Comparison of ENCODE assay signal across 10 cellular contexts in the genomic region with DNA sequence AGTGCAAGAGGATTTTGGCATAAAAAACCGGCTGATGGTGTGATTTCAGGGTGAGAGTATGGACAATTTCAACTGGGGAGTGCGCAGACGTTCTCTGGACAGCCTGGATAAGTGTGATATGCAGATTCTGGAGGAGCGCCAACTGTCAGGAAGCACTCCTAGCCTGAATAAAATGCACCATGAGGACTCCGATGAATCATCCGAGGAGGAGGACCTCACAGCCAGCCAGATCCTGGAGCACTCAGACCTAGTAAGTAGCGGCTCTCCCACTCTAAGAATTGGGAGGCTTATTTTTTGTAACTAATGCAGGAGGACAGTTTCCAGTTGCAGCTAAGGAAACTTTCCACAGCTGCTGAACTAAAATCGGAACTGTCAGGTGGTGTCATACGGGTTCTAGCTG. TPM values are rescaled to one million over a fixed set of nuclear protein-coding genes. Genes with fewer than 3 reads are reported as not detected.
DNase-seq lines count a peak whose midpoint lies in the region; ATAC-seq, FAIRE-seq and TF ChIP-seq lines count a peak whose summit lies in the region.
"Had no signal": no experiment of that assay in that cellular context is flagged by ENCODE, and none has a peak within 500 bp of the region (broad histone marks: within the 10 kb centered on the region; RNA-seq: fewer than 3 reads in every experiment).

No MANE protein-coding gene starts in this region.

- no peaks in the 10 kb centered on the region for H3K4me1 Mint-ChIP-seq in CD4-positive, alpha-beta memory T cell

- POLR2A ChIA-PET in CD4-positive, alpha-beta memory T cell (lab: Charles Lee; ENCODE audit: partially characterized antibody) = no interaction called here

- H3K4me1 ChIP-seq in lower lobe of right lung = peaks cover 45% of the 10 kb centered on the region
- H3K4me1 ChIP-seq in CD4-positive, alpha-beta memory T cell (ENCODE audit: insufficient read depth, low read length) = no peaks in the 10 kb centered on the region

- H3K4me3 ChIP-seq in lower lobe of right lung = peak overlapping the region; percentile 25
- no peak overlapping the region for H3K4me3 ChIP-seq in CD4-positive, alpha-beta memory T cell (ENCODE audit: low read length in 2 of 2)

- TF ChIP-seq CTCF in lower lobe of right lung (IDR thresholded peaks at IDR 0.05) = no peak

- H3K27me3 Mint-ChIP-seq in CD4-positive, alpha-beta memory T cell = no peaks in the 10 kb centered on the region

- H3K4me3 Mint-ChIP-seq in CD4-positive, alpha-beta memory T cell = no peak overlapping the region

- peak; percentile 83 for FAIRE-seq in endometrium (lab: Jason Lieb, UNC)

- H3K27ac ChIP-seq in lower lobe of right lung = peak overlapping the region; percentile 54
- H3K27ac ChIP-seq in CD4-positive, alpha-beta memory T cell (ENCODE audit: low read depth, low read length) = no peak overlapping the region
- H3K27ac ChIP-seq: 22Rv1 had no signal

- no peaks in the 10 kb centered on the region for H3K9me3 ChIP-seq in lower lobe of right lung
- no peaks in the 10 kb centered on the region for H3K9me3 ChIP-seq in CD4-positive, alpha-beta memory T cell (ENCODE audit: control insufficient read depth in 1 of 2, low read length in 2 of 2)

- peaks cover 18 to 27% of the 10 kb centered on the region in 2 donors for H3K36me3 Mint-ChIP-seq in CD4-positive, alpha-beta memory T cell

- H3K36me3 ChIP-seq in lower lobe of right lung = peaks cover 41% of the 10 kb centered on the region
- H3K36me3 ChIP-seq in CD4-positive, alpha-beta memory T cell (ENCODE audit: insufficient read depth, low read length) = no peaks in the 10 kb centered on the region

- no peak overlapping the region for H3K27ac Mint-ChIP-seq in CD4-positive, alpha-beta memory T cell

- DNase-seq in DMS 273 (lab: John Stamatoyannopoulos, UW; ENCODE audit: unreplicated experiment) (peak; percentile 11), DMS 273 treated with DMSO at 0.1 percent for 48 hours (lab: John Stamatoyannopoulos, UW) (no peak), lower lobe of right lung (no peak), ureter (ENCODE audit: low spot score) (peak; percentile 67), iPS-NIHi11 (ENCODE audit: low spot score) (no peak), NK-92 (lab: John Stamatoyannopoulos, UW; ENCODE audit: unreplicated experiment) (no peak)
- no peak for DNase-seq in CD4-positive, alpha-beta memory T cell
- DNase-seq: activated gamma-delta T cell treated with Interleukin-2 at 50 U/mL for 16 hours had no signal

- H3K27me3 ChIP-seq in lower lobe of right lung (ENCODE audit: low read depth) = no peaks in the 10 kb centered on the region
- no peaks in the 10 kb centered on the region for H3K27me3 ChIP-seq in CD4-positive, alpha-beta memory T cell (ENCODE audit: insufficient read depth, low read length)

- intact Hi-C loops in lower lobe of right lung (cut with DNase I) = no loop called here
- intact Hi-C loops in CD4-positive, alpha-beta memory T cell (cut with micrococcal nuclease) = no loop called here

- CTCF ChIA-PET in CD4-positive, alpha-beta memory T cell (lab: Charles Lee; ENCODE audit: partially characterized antibody) = no interaction called here

- ATAC-seq in lower lobe of right lung = peak; percentile 80 to 89

- H3K9me3 Mint-ChIP-seq in CD4-positive, alpha-beta memory T cell = no peaks in the 10 kb centered on the region

RNA-seq across cellular contexts. Expression of a gene that starts 53.6 kb away (rescaled TPM):
- total RNA-seq in lower lobe of right lung (not detected), ureter (not detected)
- not detected for total RNA-seq in CD4-positive, alpha-beta memory T cell
- not detected for polyA plus RNA-seq in CD4-positive, alpha-beta memory T cell

RNA-seq across cellular contexts. Expression of a gene that starts 53.7 kb away (rescaled TPM):
- total RNA-seq in lower lobe of right lung = 2.4 TPM
- total RNA-seq in ureter = 2.1 TPM
- total RNA-seq in CD4-positive, alpha-beta memory T cell = 1 to 10 TPM; 3.2 TPM
- polyA plus RNA-seq in CD4-positive, alpha-beta memory T cell = 1 to 10 TPM in 1 of 2 donors, under 1 TPM in 1; 0.71 to 2.1 TPM

Comparison
In these comparisons a context has a peak if more than half of its experiments do, and no peak if none do; other contexts are left out.
1. DNase-seq: peak in DMS 273 (single experiment) and ureter (single experiment); none in DMS 273 treated with DMSO at 0.1 percent for 48 hours (single experiment), lower lobe of right lung (single experiment), CD4-positive, alpha-beta memory T cell (0 of 5), iPS-NIHi11 (single experiment) and NK-92 (single experiment).